In the genomic region with DNA sequence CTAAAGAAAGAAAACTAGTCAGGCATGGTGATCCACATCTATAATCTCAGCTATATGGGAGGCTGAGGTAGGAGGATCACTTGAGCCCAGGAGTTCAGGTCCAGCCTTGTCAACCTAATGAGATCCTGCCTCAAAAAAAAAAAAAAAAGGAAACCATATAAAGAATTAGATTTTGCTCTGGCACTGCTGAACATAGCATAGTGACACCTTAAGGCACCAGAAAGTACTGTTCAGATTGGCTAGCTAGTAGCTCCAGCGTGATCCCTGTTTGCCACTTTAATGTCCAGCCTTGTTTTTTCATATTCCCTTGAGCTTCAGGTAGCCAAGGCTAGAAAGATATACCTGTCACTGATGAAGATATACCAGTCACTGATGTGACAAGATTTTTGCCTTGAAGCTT, we compare ENCODE assay signal across 20 cellular contexts. TPM values are rescaled to one million over a fixed set of nuclear protein-coding genes. Genes with fewer than 3 reads are reported as not detected.
DNase-seq lines count a peak whose midpoint lies in the region; ATAC-seq and TF ChIP-seq lines count a peak whose summit lies in the region.
"Had no signal": no experiment of that assay in that cellular context is flagged by ENCODE, and none has a peak within 500 bp of the region (broad histone marks: within the 10 kb centered on the region; RNA-seq: fewer than 3 reads in every experiment).

No MANE protein-coding gene starts in this region.

- H3K4me1 ChIP-seq in GM23338 (ENCODE audit: insufficient read depth) = no peaks in the 10 kb centered on the region
- no peaks in the 10 kb centered on the region for H3K4me1 ChIP-seq in OCI-LY3 (ENCODE audit: low read length)
- H3K4me1 ChIP-seq: Caco-2, left ventricle myocardium inferior, parathyroid adenoma, upper lobe of left lung had no signal

- H3K4me2 ChIP-seq in GM23338 (no peak overlapping the region), OCI-LY3 (ENCODE audit: low read length) (no peak overlapping the region)

- no peaks in the 10 kb centered on the region for H3K9me3 ChIP-seq in OCI-LY3 (ENCODE audit: insufficient read depth, low read length)
- H3K9me3 ChIP-seq: Caco-2, left ventricle myocardium inferior, upper lobe of left lung had no signal

- H3K79me2 ChIP-seq in GM23338 (replicated peaks; ENCODE audit: insufficient read depth) (no peaks in the 10 kb centered on the region), OCI-LY3 (ENCODE audit: low read length) (no peaks in the 10 kb centered on the region)
- H3K79me2 ChIP-seq: parathyroid adenoma had no signal

- no peak for ATAC-seq in GM23338
- ATAC-seq in HG02840 (IDR thresholded peaks at IDR 0.05; ENCODE audit: low FRiP score, unreplicated experiment) = no peak
- no peak for ATAC-seq in HG03342 (IDR thresholded peaks at IDR 0.05; ENCODE audit: unreplicated experiment)
- ATAC-seq: activated naive CD4-positive, alpha-beta T cell treated with anti-CD3 and anti-CD28 coated beads, Interleukin-2, amount 50 U/mL, for 72 hours; effector memory CD8-positive, alpha-beta T cell; stimulated activated memory B cell treated with anti-CD40 and anti-IgM and Interleukin-4, amounts not matched to agents 10 μg/mL and 1 μg/mL and 100 μg/mL, for 72 hours had no signal

- H3K27me3 Mint-ChIP-seq in GM23338 (ENCODE audit: insufficient read depth, low read depth, poor library complexity) = no peaks in the 10 kb centered on the region
- H3K27me3 Mint-ChIP-seq: effector memory CD8-positive, alpha-beta T cell; stimulated activated memory B cell treated with anti-CD40 and anti-IgM and Interleukin-4, amounts not matched to agents 10 μg/mL and 1 μg/mL and 100 μg/mL, for 72 hours had no signal

- no peaks in the 10 kb centered on the region for H3K9me2 ChIP-seq in GM23338 (ENCODE audit: insufficient read depth)

- H3F3A ChIP-seq in GM23338 (replicated peaks; ENCODE audit: low read depth) = no peaks in the 10 kb centered on the region

- H4K20me1 ChIP-seq in GM23338 (replicated peaks; ENCODE audit: insufficient read depth) (no peaks in the 10 kb centered on the region; the same call in 1 of the 2 replicates), OCI-LY3 (ENCODE audit: insufficient read depth, low read length) (no peaks in the 10 kb centered on the region)

- H3K4me3 ChIP-seq in GM23338 = no peak overlapping the region
- H3K4me3 ChIP-seq in OCI-LY3 (ENCODE audit: low read length) = no peak overlapping the region
- H3K4me3 ChIP-seq: left ventricle myocardium inferior, upper lobe of left lung had no signal

- H3K27ac ChIP-seq in 22Rv1 (no peak overlapping the region), GM23338 (ENCODE audit: low read depth) (no peak overlapping the region), OCI-LY3 (ENCODE audit: low read length) (no peak overlapping the region)
- H3K27ac ChIP-seq: left ventricle myocardium inferior, parathyroid adenoma, upper lobe of left lung had no signal

- H3K9me3 Mint-ChIP-seq in GM23338 = no peaks in the 10 kb centered on the region; the same call in 2 of the 3 replicates
- H3K9me3 Mint-ChIP-seq: activated naive CD4-positive, alpha-beta T cell treated with anti-CD3 and anti-CD28 coated beads, Interleukin-2, amount 50 U/mL, for 72 hours; effector memory CD8-positive, alpha-beta T cell; stimulated activated memory B cell treated with anti-CD40 and anti-IgM and Interleukin-4, amounts not matched to agents 10 μg/mL and 1 μg/mL and 100 μg/mL, for 72 hours had no signal

- DNase-seq in GM23338 (ENCODE audit: low spot score) = peak; percentile 36
- DNase-seq in dermis blood vessel endothelial cell = peak; percentile 24
- no peak for DNase-seq in anterior cingulate cortex (lab: John Stamatoyannopoulos, UW)
- no peak for DNase-seq in cerebellar cortex (ENCODE audit: low spot score)
- DNase-seq: activated T-cell treated with anti-CD3 and anti-CD28 coated beads, Interleukin-2, amount 50 U/mL, for 1 hour; effector memory CD8-positive, alpha-beta T cell; foreskin fibroblast; left ventricle myocardium inferior; MM.1S; NK-92 treated with Interleukin-12 subunit alpha and Interleukin-12 subunit beta, amount 100 ng/mL, for 24 hours; small intestine; upper lobe of left lung had no signal

- H3K4me3 Mint-ChIP-seq in GM23338 = no peak overlapping the region
- H3K4me3 Mint-ChIP-seq: effector memory CD8-positive, alpha-beta T cell; stimulated activated memory B cell treated with anti-CD40 and anti-IgM and Interleukin-4, amounts not matched to agents 10 μg/mL and 1 μg/mL and 100 μg/mL, for 72 hours had no signal

- TF ChIP-seq CTCF in 22Rv1 (IDR thresholded peaks at IDR 0.05) (peak; percentile 25; the same call in 1 of the 2 replicates), GM23338 (conservative IDR thresholded peaks at IDR 0.05; ENCODE audit: low read depth in 2 of 2) (peak; percentile 33 to 35; a peak in 3 of 4 replicates), OCI-LY3 (IDR thresholded peaks at IDR 0.05; ENCODE audit: low read depth, low read length) (peak; percentile 15; the same call in 1 of the 2 replicates)

- H3K27me3 ChIP-seq in GM23338 (ENCODE audit: insufficient read depth) (no peaks in the 10 kb centered on the region), OCI-LY3 (ENCODE audit: low read depth, low read length) (no peaks in the 10 kb centered on the region)
- H3K27me3 ChIP-seq: upper lobe of left lung had no signal

- peaks cover 5% of the 10 kb centered on the region; the same call in 2 of the 3 replicates for H3K4me1 Mint-ChIP-seq in GM23338

- H2AFZ ChIP-seq in GM23338 (no peak overlapping the region), OCI-LY3 (ENCODE audit: low read depth, low read length) (no peak overlapping the region)
- H2AFZ ChIP-seq: parathyroid adenoma had no signal

- no peak overlapping the region for H3K27ac Mint-ChIP-seq in GM23338
- H3K27ac Mint-ChIP-seq: activated naive CD4-positive, alpha-beta T cell treated with anti-CD3 and anti-CD28 coated beads, Interleukin-2, amount 50 U/mL, for 72 hours; stimulated activated memory B cell treated with anti-CD40 and anti-IgM and Interleukin-4, amounts not matched to agents 10 μg/mL and 1 μg/mL and 100 μg/mL, for 72 hours had no signal

- H3K36me3 Mint-ChIP-seq in GM23338 (ENCODE audit: low read depth) = no peaks in the 10 kb centered on the region

- H3K36me3 ChIP-seq in GM23338 (ENCODE audit: insufficient read depth) (no peaks in the 10 kb centered on the region), OCI-LY3 (replicated peaks; ENCODE audit: low read depth, low read length) (no peaks in the 10 kb centered on the region)

- H3K9ac ChIP-seq in OCI-LY3 (ENCODE audit: low read length) = no peak overlapping the region
- H3K9ac ChIP-seq: parathyroid adenoma had no signal

TF ChIP-seq in GM23338, 12 proteins besides CTCF, POLR2A, EP300 and RAD21 (continues in another document):
- no peak for TF ChIP-seq CREB1 (CRISPR knock-in tag; IDR thresholded peaks at IDR 0.05; ENCODE audit: low read depth)
- no peak for TF ChIP-seq STAT1 (IDR thresholded peaks at IDR 0.05; ENCODE audit: unreplicated experiment)
- no peak for TF ChIP-seq ZNF331 (CRISPR knock-in tag; IDR thresholded peaks at IDR 0.05; ENCODE audit: low read depth)
- TF ChIP-seq EZH2 (IDR thresholded peaks at IDR 0.05; ENCODE audit: low read depth, unreplicated experiment) = no peak
- TF ChIP-seq, protein P1, sequence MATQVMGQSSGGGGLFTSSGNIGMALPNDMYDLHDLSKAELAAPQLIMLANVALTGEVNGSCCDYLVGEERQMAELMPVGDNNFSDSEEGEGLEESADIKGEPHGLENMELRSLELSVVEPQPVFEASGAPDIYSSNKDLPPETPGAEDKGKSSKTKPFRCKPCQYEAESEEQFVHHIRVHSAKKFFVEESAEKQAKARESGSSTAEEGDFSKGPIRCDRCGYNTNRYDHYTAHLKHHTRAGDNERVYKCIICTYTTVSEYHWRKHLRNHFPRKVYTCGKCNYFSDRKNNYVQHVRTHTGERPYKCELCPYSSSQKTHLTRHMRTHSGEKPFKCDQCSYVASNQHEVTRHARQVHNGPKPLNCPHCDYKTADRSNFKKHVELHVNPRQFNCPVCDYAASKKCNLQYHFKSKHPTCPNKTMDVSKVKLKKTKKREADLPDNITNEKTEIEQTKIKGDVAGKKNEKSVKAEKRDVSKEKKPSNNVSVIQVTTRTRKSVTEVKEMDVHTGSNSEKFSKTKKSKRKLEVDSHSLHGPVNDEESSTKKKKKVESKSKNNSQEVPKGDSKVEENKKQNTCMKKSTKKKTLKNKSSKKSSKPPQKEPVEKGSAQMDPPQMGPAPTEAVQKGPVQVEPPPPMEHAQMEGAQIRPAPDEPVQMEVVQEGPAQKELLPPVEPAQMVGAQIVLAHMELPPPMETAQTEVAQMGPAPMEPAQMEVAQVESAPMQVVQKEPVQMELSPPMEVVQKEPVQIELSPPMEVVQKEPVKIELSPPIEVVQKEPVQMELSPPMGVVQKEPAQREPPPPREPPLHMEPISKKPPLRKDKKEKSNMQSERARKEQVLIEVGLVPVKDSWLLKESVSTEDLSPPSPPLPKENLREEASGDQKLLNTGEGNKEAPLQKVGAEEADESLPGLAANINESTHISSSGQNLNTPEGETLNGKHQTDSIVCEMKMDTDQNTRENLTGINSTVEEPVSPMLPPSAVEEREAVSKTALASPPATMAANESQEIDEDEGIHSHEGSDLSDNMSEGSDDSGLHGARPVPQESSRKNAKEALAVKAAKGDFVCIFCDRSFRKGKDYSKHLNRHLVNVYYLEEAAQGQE (IDR thresholded peaks at IDR 0.05; ENCODE audit: unreplicated experiment) = no peak
- no peak for TF ChIP-seq EZH2phosphoT487 (IDR thresholded peaks at IDR 0.05; ENCODE audit: unreplicated experiment)

RNA-seq across cellular contexts. Expression of a gene that starts 34.1 kb away (rescaled TPM):
- total RNA-seq in GM23338 (2014; rRNA removed; shearing (Covaris generic)) = 22.2 and 30.3 TPM in 2 replicates
- polyA plus RNA-seq in GM23338 (2016; fragmentation: Nextera tagmentation; extraction: Ambion mirVana) = 11.1 and 13.4 TPM in 2 replicates
- 52.8 and 72.5 TPM in 2 replicates for total RNA-seq in dermis blood vessel endothelial cell

Comparison
In these comparisons a context has a peak if more than half of its experiments do, and no peak if none do; other contexts are left out.
1. DNase-seq: peak in GM23338 (single experiment) and dermis blood vessel endothelial cell (single experiment); none in anterior cingulate cortex (0 of 58) and cerebellar cortex (single experiment).
2. Peak in every context shown above with its lines, with median percentiles within 50 percentile points of each other: CTCF ChIP-seq.